In genomic region chr3:15161113-15161512, GRCh38 we compare ENCODE assay signal across 21 cellular contexts.
"Had no signal": no experiment of that assay in that cellular context is flagged by ENCODE, and none has a peak within 500 bp of the region (broad histone marks: within the 10 kb centered on the region; RNA-seq: fewer than 3 reads in every experiment).

No MANE protein-coding gene starts in this region.

- DNase-seq: dorsolateral prefrontal cortex; effector CD8-positive, alpha-beta T cell; foreskin fibroblast; glutamatergic neuron; left ventricle myocardium inferior; lower lobe of right lung; midbrain; nucleus accumbens; ovary; sigmoid colon; small intestine; stimulated activated CD4-positive, alpha-beta T cell treated with anti-CD3 and anti-CD28 coated beads, Interleukin-2, amount 100 ng/mL, for 48 hours; stimulated activated naive CD4-positive, alpha-beta T cell treated with Interleukin-2 at 50 U/mL for 16 hours; thyroid gland had no signal

- H3K4me1 ChIP-seq: gastroesophageal sphincter, left ventricle myocardium inferior, lower lobe of right lung, neural progenitor cell, right atrium auricular region, sigmoid colon, suprapubic skin, thyroid gland had no signal

- ATAC-seq: esophagus mucosa; gastroesophageal sphincter; natural killer cell treated with Interleukin-12 subunit alpha and Interleukin-12 subunit beta and Interleukin-15 and Interleukin-18, amount 100 ng/mL, for 72 hours had no signal

- H3K9me3 ChIP-seq: left ventricle myocardium inferior, lower lobe of right lung, ovary, right atrium auricular region, suprapubic skin, thyroid gland had no signal

- H3K36me3 ChIP-seq: gastroesophageal sphincter, left ventricle myocardium inferior, lower lobe of right lung, neural progenitor cell, ovary, right atrium auricular region, sigmoid colon, suprapubic skin, thyroid gland had no signal

- H3K9ac ChIP-seq: neural progenitor cell had no signal

- H3K27me3 ChIP-seq: ovary, right atrium auricular region, thyroid gland had no signal

- H3K4me3 ChIP-seq: coronary artery, dorsolateral prefrontal cortex, gastroesophageal sphincter, left ventricle myocardium inferior, lower lobe of right lung, neural progenitor cell, ovary, right atrium auricular region, sigmoid colon, suprapubic skin, thyroid gland had no signal

- H3K27ac ChIP-seq: coronary artery, dorsolateral prefrontal cortex, gastroesophageal sphincter, left ventricle myocardium inferior, lower lobe of right lung, neural progenitor cell, ovary, right atrium auricular region, sigmoid colon, suprapubic skin, thyroid gland had no signal
